ENCODE assay signal across 11 cellular contexts in the genomic region with DNA sequence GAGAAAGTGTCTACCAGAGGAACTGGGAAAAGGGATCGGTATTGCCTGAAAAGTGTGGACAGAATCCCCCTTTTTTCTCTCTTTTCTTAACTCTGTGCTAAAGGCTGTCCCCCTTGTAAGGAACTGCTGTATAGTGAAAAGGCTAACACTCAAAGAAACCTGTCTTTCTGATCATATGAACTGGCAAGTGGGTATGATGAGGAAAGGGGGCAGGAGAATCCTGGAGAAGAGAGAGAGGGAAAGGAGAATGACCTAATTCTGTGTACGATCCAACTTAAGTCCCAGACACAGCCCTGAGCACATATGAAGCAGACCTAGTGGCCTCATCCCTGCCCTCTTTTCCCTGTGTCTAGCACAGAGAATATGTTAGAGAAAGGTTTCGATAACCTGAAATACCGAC. TPM values are rescaled to one million over a fixed set of nuclear protein-coding genes. Genes with fewer than 3 reads are reported as not detected.
A peak's percentile ranks its signal among the peaks of the same experiment; 100 is the strongest.
DNase-seq lines count a peak whose midpoint lies in the region; ATAC-seq and TF ChIP-seq lines count a peak whose summit lies in the region.
"Had no signal": no experiment of that assay in that cellular context is flagged by ENCODE, and none has a peak within 500 bp of the region (broad histone marks: within the 10 kb centered on the region; RNA-seq: fewer than 3 reads in every experiment).

No MANE protein-coding gene starts in this region.

- H3K4me1 ChIP-seq in ES-I3 (ENCODE audit: insufficient read depth, low read length) (peaks cover 12% of the 10 kb centered on the region), ascending aorta (no peaks in the 10 kb centered on the region)

- H3K27ac ChIP-seq in ascending aorta, result no peak overlapping the region

- intact Hi-C loops in ascending aorta (cut with DNase I), result loop anchor here (2.0 to 5.0 kb wide), 5 partner anchors 183 to 481 kb away; a partner anchor contains a TSS

- no peaks in the 10 kb centered on the region for H3K27me3 Mint-ChIP-seq in WTC11 (ENCODE audit: low read depth)

- CTCF ChIA-PET in WTC11 (lab: Charles Lee), result interaction anchor here (0.8 to 3.7 kb wide), 18 partner anchors 8 to 310 kb away, joined by 3 to 62 read pairs (median 4); a partner anchor contains a TSS

- no peak overlapping the region for H3K27ac Mint-ChIP-seq in WTC11

- ATAC-seq in WTC11 (no peak), HG03460 (IDR thresholded peaks at IDR 0.05; ENCODE audit: unreplicated experiment) (no peak), GM19035 (IDR thresholded peaks at IDR 0.05; ENCODE audit: unreplicated experiment) (no peak), GM19452 (IDR thresholded peaks at IDR 0.05; ENCODE audit: unreplicated experiment) (no peak)

- no peaks in the 10 kb centered on the region for H3K36me3 Mint-ChIP-seq in WTC11

- H3K27me3 ChIP-seq in ascending aorta, result no peaks in the 10 kb centered on the region
- H3K27me3 ChIP-seq: MG63 had no signal

- H3K4me3 ChIP-seq in ascending aorta, result no peak overlapping the region

- DNase-seq in ACHN (peak; percentile 4), WTC11 (ENCODE audit: low spot score) (no peak), midbrain (lab: John Stamatoyannopoulos, UW) (peak; percentile 1), ascending aorta (ENCODE audit: low spot score in 2 of 2) (no peak)
- DNase-seq: amniotic stem cell, MG63, NCI-H774 had no signal

- no peaks in the 10 kb centered on the region for H3K9me3 Mint-ChIP-seq in WTC11

- H3K9me3 ChIP-seq in ES-I3 (ENCODE audit: control insufficient read depth, insufficient read depth, low read length) (no peaks in the 10 kb centered on the region), ascending aorta (no peaks in the 10 kb centered on the region)
- H3K9me3 ChIP-seq: MG63 had no signal

- in situ Hi-C loops in ACHN (cut with HindIII; ENCODE audit: low pct_ligation_motif_present, low pct_unique_long_range_greater_than_20kb, low sequenced_read_pairs), result no loop called here

- H3K36me3 ChIP-seq in ES-I3 (ENCODE audit: insufficient read depth, low read length), result no peaks in the 10 kb centered on the region
- H3K36me3 ChIP-seq in ascending aorta, result no peaks in the 10 kb centered on the region
- H3K36me3 ChIP-seq: MG63 had no signal

- POLR2A ChIA-PET in WTC11 (lab: Charles Lee), result interaction anchor here (1.3 to 2.5 kb wide), 3 partner anchors 102 to 1286 kb away, joined by 3 to 22 read pairs (median 3); a partner anchor contains a TSS

- 0 out of 2 replicates have a peak overlapping the region, but pooled peaks have one; percentile 80 for H3K9ac ChIP-seq in ES-I3 (ENCODE audit: low read depth, low read length)

- no peak for TF ChIP-seq CTCF in WTC11 (IDR thresholded peaks at IDR 0.05)
- no peak for TF ChIP-seq CTCF in ascending aorta (IDR thresholded peaks at IDR 0.05)

- peak overlapping the region; percentile 78; the same call in 1 of the 2 replicates for H3K4me3 Mint-ChIP-seq in WTC11

- H3K4me1 Mint-ChIP-seq in WTC11, result peaks cover 33% of the 10 kb centered on the region

TF ChIP-seq in WTC11, 78 proteins besides CTCF, POLR2A, EP300 and RAD21:
- TF ChIP-seq ZNF121 (CRISPR knock-in tag; IDR thresholded peaks at IDR 0.05) (no peak), ZNF423 (CRISPR knock-in tag; IDR thresholded peaks at IDR 0.05) (no peak), HMGA2 (CRISPR knock-in tag; IDR thresholded peaks at IDR 0.05) (no peak), NFATC4 (CRISPR knock-in tag; IDR thresholded peaks at IDR 0.05) (no peak), FOXJ3 (CRISPR knock-in tag; IDR thresholded peaks at IDR 0.05; ENCODE audit: borderline replicate concordance) (no peak), CREB1 (CRISPR knock-in tag; IDR thresholded peaks at IDR 0.05) (no peak), JAZF1 (CRISPR knock-in tag; IDR thresholded peaks at IDR 0.05) (no peak), IRF2 (CRISPR knock-in tag; IDR thresholded peaks at IDR 0.05; ENCODE audit: borderline replicate concordance, low read depth) (no peak), ZNF138 (CRISPR knock-in tag; conservative IDR thresholded peaks at IDR 0.05) (no peak), MXD4 (CRISPR knock-in tag; IDR thresholded peaks at IDR 0.05; ENCODE audit: borderline replicate concordance) (no peak)
- TF ChIP-seq, protein P1, sequence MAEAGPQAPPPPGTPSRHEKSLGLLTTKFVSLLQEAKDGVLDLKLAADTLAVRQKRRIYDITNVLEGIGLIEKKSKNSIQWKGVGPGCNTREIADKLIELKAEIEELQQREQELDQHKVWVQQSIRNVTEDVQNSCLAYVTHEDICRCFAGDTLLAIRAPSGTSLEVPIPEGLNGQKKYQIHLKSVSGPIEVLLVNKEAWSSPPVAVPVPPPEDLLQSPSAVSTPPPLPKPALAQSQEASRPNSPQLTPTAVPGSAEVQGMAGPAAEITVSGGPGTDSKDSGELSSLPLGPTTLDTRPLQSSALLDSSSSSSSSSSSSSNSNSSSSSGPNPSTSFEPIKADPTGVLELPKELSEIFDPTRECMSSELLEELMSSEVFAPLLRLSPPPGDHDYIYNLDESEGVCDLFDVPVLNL (CRISPR knock-in tag; IDR thresholded peaks at IDR 0.05; ENCODE audit: borderline replicate concordance, low read depth), result no peak
- TF ChIP-seq, protein P2, sequence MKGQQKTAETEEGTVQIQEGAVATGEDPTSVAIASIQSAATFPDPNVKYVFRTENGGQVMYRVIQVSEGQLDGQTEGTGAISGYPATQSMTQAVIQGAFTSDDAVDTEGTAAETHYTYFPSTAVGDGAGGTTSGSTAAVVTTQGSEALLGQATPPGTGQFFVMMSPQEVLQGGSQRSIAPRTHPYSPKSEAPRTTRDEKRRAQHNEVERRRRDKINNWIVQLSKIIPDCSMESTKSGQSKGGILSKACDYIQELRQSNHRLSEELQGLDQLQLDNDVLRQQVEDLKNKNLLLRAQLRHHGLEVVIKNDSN (CRISPR knock-in tag; IDR thresholded peaks at IDR 0.05), result no peak
- TF ChIP-seq, protein P3, sequence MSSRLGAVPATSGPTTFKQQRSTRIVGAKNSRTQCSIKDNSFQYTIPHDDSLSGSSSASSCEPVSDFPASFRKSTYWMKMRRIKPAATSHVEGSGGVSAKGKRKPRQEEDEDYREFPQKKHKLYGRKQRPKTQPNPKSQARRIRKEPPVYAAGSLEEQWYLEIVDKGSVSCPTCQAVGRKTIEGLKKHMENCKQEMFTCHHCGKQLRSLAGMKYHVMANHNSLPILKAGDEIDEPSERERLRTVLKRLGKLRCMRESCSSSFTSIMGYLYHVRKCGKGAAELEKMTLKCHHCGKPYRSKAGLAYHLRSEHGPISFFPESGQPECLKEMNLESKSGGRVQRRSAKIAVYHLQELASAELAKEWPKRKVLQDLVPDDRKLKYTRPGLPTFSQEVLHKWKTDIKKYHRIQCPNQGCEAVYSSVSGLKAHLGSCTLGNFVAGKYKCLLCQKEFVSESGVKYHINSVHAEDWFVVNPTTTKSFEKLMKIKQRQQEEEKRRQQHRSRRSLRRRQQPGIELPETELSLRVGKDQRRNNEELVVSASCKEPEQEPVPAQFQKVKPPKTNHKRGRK (CRISPR knock-in tag; IDR thresholded peaks at IDR 0.05; ENCODE audit: borderline replicate concordance), result no peak
- TF ChIP-seq, protein P4, sequence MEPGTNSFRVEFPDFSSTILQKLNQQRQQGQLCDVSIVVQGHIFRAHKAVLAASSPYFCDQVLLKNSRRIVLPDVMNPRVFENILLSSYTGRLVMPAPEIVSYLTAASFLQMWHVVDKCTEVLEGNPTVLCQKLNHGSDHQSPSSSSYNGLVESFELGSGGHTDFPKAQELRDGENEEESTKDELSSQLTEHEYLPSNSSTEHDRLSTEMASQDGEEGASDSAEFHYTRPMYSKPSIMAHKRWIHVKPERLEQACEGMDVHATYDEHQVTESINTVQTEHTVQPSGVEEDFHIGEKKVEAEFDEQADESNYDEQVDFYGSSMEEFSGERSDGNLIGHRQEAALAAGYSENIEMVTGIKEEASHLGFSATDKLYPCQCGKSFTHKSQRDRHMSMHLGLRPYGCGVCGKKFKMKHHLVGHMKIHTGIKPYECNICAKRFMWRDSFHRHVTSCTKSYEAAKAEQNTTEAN (CRISPR knock-in tag; IDR thresholded peaks at IDR 0.05), result no peak
- TF ChIP-seq, protein P5, sequence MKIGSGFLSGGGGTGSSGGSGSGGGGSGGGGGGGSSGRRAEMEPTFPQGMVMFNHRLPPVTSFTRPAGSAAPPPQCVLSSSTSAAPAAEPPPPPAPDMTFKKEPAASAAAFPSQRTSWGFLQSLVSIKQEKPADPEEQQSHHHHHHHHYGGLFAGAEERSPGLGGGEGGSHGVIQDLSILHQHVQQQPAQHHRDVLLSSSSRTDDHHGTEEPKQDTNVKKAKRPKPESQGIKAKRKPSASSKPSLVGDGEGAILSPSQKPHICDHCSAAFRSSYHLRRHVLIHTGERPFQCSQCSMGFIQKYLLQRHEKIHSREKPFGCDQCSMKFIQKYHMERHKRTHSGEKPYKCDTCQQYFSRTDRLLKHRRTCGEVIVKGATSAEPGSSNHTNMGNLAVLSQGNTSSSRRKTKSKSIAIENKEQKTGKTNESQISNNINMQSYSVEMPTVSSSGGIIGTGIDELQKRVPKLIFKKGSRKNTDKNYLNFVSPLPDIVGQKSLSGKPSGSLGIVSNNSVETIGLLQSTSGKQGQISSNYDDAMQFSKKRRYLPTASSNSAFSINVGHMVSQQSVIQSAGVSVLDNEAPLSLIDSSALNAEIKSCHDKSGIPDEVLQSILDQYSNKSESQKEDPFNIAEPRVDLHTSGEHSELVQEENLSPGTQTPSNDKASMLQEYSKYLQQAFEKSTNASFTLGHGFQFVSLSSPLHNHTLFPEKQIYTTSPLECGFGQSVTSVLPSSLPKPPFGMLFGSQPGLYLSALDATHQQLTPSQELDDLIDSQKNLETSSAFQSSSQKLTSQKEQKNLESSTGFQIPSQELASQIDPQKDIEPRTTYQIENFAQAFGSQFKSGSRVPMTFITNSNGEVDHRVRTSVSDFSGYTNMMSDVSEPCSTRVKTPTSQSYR (CRISPR knock-in tag; IDR thresholded peaks at IDR 0.05), result no peak
- TF ChIP-seq, protein P6, sequence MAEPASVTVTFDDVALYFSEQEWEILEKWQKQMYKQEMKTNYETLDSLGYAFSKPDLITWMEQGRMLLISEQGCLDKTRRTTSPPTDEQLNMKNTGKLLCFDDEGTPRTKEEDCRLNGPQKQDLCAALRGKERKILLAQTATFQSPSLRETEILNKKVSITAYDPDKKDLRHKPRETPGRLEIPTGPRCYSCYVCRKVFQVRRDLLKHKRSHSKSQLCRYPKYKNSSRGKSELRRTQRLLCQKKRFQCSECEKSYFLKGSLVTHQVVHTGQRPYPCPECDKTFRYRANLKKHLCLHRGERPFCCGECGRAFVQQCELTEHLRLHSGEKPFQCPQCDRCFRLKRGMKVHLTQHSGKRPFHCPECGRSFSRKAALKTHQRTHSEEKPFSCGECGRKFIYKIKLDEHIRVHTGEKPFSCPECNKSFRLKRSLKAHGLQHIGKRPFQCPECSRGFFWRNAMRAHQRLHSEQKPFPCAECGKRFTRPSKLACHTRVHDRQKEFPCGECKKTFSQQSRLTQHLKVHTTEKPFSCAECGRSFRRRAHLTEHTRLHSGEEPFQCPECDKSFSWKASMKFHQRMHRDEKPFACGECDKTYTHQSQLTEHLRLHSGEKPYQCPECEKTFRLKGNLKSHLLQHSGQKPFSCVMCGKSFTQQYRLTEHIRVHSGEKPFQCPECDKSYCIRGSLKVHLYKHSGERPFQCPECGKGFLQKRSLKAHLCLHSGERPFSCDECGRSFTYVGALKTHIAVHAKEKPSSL (CRISPR knock-in tag; conservative IDR thresholded peaks at IDR 0.05), result no peak

RNA-seq across cellular contexts. Expression of a gene that starts 1.0 kb away (rescaled TPM):
- 0.09 to 0.18 TPM (median 0.09 TPM) in 3 replicates for total RNA-seq in WTC11 (2021)
- total RNA-seq in ascending aorta, result not detected

Comparison
In these comparisons a context has a peak if more than half of its experiments do, and no peak if none do; other contexts are left out.
1. DNase-seq: peak in ACHN (single experiment) and midbrain (single experiment); none in WTC11 (single experiment) and ascending aorta (0 of 2).